Comparison of ENCODE assay signal across 1 cellular context in the genomic region with DNA sequence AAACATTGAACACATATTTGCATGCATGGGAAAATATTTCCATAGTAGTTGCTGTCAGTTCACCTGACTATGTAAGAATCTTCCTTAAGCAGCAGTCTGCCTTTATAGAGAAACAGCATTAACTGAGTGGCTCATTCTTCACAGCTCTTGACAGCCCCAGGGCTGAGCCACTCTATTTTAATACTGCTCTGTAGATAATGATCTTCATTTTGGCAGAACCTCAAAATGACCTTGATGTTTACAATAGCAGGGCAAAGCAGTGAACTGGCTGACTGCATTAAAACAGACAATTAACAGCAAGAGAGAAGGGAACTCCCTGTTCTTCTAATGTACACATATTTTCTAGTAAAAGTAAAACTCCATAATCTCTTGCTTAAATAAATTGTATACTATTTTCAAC.
TF ChIP-seq lines count a peak whose summit lies in the region.

No MANE protein-coding gene starts in this region.

TF ChIP-seq in SK-N-SH, 30 proteins besides CTCF, POLR2A, EP300 and RAD21 (continued from another document):
- TF ChIP-seq POLR2AphosphoS5 (IDR thresholded peaks at IDR 0.05; ENCODE audit: low read depth, low read length), result no peak
- TF ChIP-seq RFX5 (IDR thresholded peaks at IDR 0.05; ENCODE audit: low read length), result no peak
- TF ChIP-seq, protein P1, sequence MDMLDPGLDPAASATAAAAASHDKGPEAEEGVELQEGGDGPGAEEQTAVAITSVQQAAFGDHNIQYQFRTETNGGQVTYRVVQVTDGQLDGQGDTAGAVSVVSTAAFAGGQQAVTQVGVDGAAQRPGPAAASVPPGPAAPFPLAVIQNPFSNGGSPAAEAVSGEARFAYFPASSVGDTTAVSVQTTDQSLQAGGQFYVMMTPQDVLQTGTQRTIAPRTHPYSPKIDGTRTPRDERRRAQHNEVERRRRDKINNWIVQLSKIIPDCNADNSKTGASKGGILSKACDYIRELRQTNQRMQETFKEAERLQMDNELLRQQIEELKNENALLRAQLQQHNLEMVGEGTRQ (IDR thresholded peaks at IDR 0.05; ENCODE audit: borderline replicate concordance, low read depth, low read length), result no peak
- no peak for TF ChIP-seq RXRA (IDR thresholded peaks at IDR 0.05; ENCODE audit: borderline replicate concordance, low read depth)
- TF ChIP-seq, protein P2, sequence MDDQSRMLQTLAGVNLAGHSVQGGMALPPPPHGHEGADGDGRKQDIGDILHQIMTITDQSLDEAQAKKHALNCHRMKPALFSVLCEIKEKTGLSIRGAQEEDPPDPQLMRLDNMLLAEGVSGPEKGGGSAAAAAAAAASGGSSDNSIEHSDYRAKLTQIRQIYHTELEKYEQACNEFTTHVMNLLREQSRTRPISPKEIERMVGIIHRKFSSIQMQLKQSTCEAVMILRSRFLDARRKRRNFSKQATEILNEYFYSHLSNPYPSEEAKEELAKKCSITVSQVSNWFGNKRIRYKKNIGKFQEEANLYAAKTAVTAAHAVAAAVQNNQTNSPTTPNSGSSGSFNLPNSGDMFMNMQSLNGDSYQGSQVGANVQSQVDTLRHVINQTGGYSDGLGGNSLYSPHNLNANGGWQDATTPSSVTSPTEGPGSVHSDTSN (IDR thresholded peaks at IDR 0.05), result no peak
- TF ChIP-seq MXI1 (IDR thresholded peaks at IDR 0.05; ENCODE audit: low read depth, low read length), result peak; percentile 27; the same call in 1 of the 2 replicates
- TF ChIP-seq SMC3 (IDR thresholded peaks at IDR 0.05; ENCODE audit: low read depth, low read length), result peak; percentile 3; the same call in 1 of the 2 replicates
- TF ChIP-seq RCOR1 (IDR thresholded peaks at IDR 0.05; ENCODE audit: low read length), result peak; percentile 75
- TF ChIP-seq, protein P3, sequence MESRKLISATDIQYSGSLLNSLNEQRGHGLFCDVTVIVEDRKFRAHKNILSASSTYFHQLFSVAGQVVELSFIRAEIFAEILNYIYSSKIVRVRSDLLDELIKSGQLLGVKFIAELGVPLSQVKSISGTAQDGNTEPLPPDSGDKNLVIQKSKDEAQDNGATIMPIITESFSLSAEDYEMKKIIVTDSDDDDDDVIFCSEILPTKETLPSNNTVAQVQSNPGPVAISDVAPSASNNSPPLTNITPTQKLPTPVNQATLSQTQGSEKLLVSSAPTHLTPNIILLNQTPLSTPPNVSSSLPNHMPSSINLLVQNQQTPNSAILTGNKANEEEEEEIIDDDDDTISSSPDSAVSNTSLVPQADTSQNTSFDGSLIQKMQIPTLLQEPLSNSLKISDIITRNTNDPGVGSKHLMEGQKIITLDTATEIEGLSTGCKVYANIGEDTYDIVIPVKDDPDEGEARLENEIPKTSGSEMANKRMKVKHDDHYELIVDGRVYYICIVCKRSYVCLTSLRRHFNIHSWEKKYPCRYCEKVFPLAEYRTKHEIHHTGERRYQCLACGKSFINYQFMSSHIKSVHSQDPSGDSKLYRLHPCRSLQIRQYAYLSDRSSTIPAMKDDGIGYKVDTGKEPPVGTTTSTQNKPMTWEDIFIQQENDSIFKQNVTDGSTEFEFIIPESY (IDR thresholded peaks at IDR 0.05; ENCODE audit: borderline replicate concordance, low read depth), result no peak
- TF ChIP-seq TAF1 (IDR thresholded peaks at IDR 0.05; ENCODE audit: borderline replicate concordance, low read depth, low read length), result no peak
- TF ChIP-seq FOXJ3 (CRISPR knock-in tag; IDR thresholded peaks at IDR 0.05), result peak; percentile 90
- TF ChIP-seq, protein P4, sequence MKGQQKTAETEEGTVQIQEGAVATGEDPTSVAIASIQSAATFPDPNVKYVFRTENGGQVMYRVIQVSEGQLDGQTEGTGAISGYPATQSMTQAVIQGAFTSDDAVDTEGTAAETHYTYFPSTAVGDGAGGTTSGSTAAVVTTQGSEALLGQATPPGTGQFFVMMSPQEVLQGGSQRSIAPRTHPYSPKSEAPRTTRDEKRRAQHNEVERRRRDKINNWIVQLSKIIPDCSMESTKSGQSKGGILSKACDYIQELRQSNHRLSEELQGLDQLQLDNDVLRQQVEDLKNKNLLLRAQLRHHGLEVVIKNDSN (IDR thresholded peaks at IDR 0.05; ENCODE audit: borderline replicate concordance, low read depth), result no peak
- no peak for TF ChIP-seq FOXM1 (IDR thresholded peaks at IDR 0.05; ENCODE audit: low read depth)
